18 cellular contexts compared by ENCODE assay signal in genomic region chr5:123207852-123208251, GRCh38.
"Had no signal": no experiment of that assay in that cellular context is flagged by ENCODE, and none has a peak within 500 bp of the region (broad histone marks: within the 10 kb centered on the region; RNA-seq: fewer than 3 reads in every experiment).

No MANE protein-coding gene starts in this region.

- H3K27me3 ChIP-seq: cardiac muscle cell, colonic mucosa, neural progenitor cell, ovary had no signal

- H3K4me1 Mint-ChIP-seq: activated naive CD8-positive, alpha-beta T cell treated with anti-CD3 and anti-CD28 coated beads for 36 hours; stimulated activated memory B cell treated with anti-CD40 and anti-IgM and Interleukin-4, amounts not matched to agents 10 μg/mL and 1 μg/mL and 100 μg/mL, for 72 hours had no signal

- H3K4me2 ChIP-seq: neural progenitor cell had no signal

- DNase-seq: activated CD4-positive, alpha-beta memory T cell treated with anti-CD3 and anti-CD28 coated beads for 36 hours; activated gamma-delta T cell treated with Interleukin-2 at 50 U/mL for 16 hours; activated naive CD8-positive, alpha-beta T cell treated with anti-CD3 and anti-CD28 coated beads for 36 hours; activated T-cell treated with anti-CD3 and anti-CD28 coated beads, Interleukin-2, amount 50 U/mL, for 48 hours; anterior cingulate cortex; colonic mucosa; effector CD4-positive, alpha-beta T cell; foreskin melanocyte; head of caudate nucleus; ovary; retina; small intestine; T-helper 9 cell; trophoblast cell had no signal

- H3K36me3 Mint-ChIP-seq: activated CD4-positive, alpha-beta memory T cell treated with anti-CD3 and anti-CD28 coated beads for 36 hours; activated naive CD8-positive, alpha-beta T cell treated with anti-CD3 and anti-CD28 coated beads for 36 hours; neural progenitor cell; stimulated activated memory B cell treated with anti-CD40 and anti-IgM and Interleukin-4, amounts not matched to agents 10 μg/mL and 1 μg/mL and 100 μg/mL, for 72 hours had no signal

- H3K36me3 ChIP-seq: cardiac muscle cell, colonic mucosa, neural progenitor cell, ovary had no signal

- H3K9me3 Mint-ChIP-seq: activated CD4-positive, alpha-beta memory T cell treated with anti-CD3 and anti-CD28 coated beads for 36 hours; activated naive CD8-positive, alpha-beta T cell treated with anti-CD3 and anti-CD28 coated beads for 36 hours; neural progenitor cell had no signal

- H3K9me3 ChIP-seq: colonic mucosa, ovary had no signal

- H3K4me1 ChIP-seq: colonic mucosa had no signal

- H3K27ac Mint-ChIP-seq: activated CD4-positive, alpha-beta memory T cell treated with anti-CD3 and anti-CD28 coated beads for 36 hours; activated naive CD8-positive, alpha-beta T cell treated with anti-CD3 and anti-CD28 coated beads for 36 hours; neural progenitor cell; stimulated activated memory B cell treated with anti-CD40 and anti-IgM and Interleukin-4, amounts not matched to agents 10 μg/mL and 1 μg/mL and 100 μg/mL, for 72 hours had no signal

- H2AFZ ChIP-seq: neural progenitor cell had no signal

- H3K9ac ChIP-seq: neural progenitor cell had no signal

- H3K27me3 Mint-ChIP-seq: activated CD4-positive, alpha-beta memory T cell treated with anti-CD3 and anti-CD28 coated beads for 36 hours; stimulated activated memory B cell treated with anti-CD40 and anti-IgM and Interleukin-4, amounts not matched to agents 10 μg/mL and 1 μg/mL and 100 μg/mL, for 72 hours had no signal

- H3K27ac ChIP-seq: cardiac muscle cell, colonic mucosa, neural progenitor cell, ovary had no signal

- H3K4me3 ChIP-seq: cardiac muscle cell, colonic mucosa, neural progenitor cell, ovary had no signal

- ATAC-seq: left lobe of liver; stimulated activated memory B cell treated with anti-CD40 and anti-IgM and Interleukin-4, amounts not matched to agents 10 μg/mL and 1 μg/mL and 100 μg/mL, for 72 hours had no signal

- H3K4me3 Mint-ChIP-seq: activated CD4-positive, alpha-beta memory T cell treated with anti-CD3 and anti-CD28 coated beads for 36 hours; activated naive CD8-positive, alpha-beta T cell treated with anti-CD3 and anti-CD28 coated beads for 36 hours; neural progenitor cell; stimulated activated memory B cell treated with anti-CD40 and anti-IgM and Interleukin-4, amounts not matched to agents 10 μg/mL and 1 μg/mL and 100 μg/mL, for 72 hours had no signal
